10 cellular contexts compared by ENCODE assay signal in the genomic region with DNA sequence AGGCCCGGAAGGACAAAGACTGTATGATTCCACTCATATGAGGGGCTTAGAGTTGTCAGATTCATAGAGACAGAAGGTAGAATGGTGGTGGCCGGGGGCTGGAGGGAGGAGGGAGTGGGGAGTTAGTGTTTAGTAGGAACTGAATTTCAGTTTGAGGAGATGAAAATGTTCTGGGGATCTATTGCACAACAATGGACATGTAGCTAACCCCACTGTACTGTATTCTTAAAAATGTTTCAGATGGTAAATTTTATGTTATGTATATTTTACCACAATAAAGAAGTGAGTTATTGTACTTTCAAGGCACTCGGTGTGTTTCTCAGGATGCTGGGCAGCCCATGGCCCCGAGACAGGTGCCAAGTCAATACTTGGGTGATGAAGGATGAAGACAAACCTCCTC. TPM values are rescaled to one million over a fixed set of nuclear protein-coding genes. Genes with fewer than 3 reads are reported as not detected.
"Had no signal": no experiment of that assay in that cellular context is flagged by ENCODE, and none has a peak within 500 bp of the region (broad histone marks: within the 10 kb centered on the region; RNA-seq: fewer than 3 reads in every experiment).

No MANE protein-coding gene starts in this region.

- H2AFZ ChIP-seq: GM23248 had no signal

- H3K9ac ChIP-seq: GM23248 had no signal

- H3K36me3 ChIP-seq: HAP-1 had no signal

- H3K4me3 ChIP-seq: GM23248, HAP-1 had no signal

- H3K27ac ChIP-seq: GM23248, HL-60 had no signal

- DNase-seq: GM23248, GOT3, H7, HFFc6 had no signal

- ATAC-seq: HCT116 had no signal

- H3K4me1 ChIP-seq: HAP-1 had no signal

- H3K9me3 ChIP-seq: HAP-1 had no signal

RNA-seq across cellular contexts. Expression of a gene that starts 25.4 kb away (rescaled TPM):
- total RNA-seq: GM23248, H4, H7, HFFc6, HT1080 had no signal
- polyA plus RNA-seq: GM23248, IgD-negative memory B cell had no signal
